Comparison of ENCODE assay signal across 1 cellular context in genomic region chr15:50098576-50098975, GRCh38.
TF ChIP-seq lines count a peak whose summit lies in the region.

No MANE protein-coding gene starts in this region.

TF ChIP-seq in IMR-90, 13 proteins besides CTCF, POLR2A, EP300 and RAD21:
- no peak for TF ChIP-seq MAZ (IDR thresholded peaks at IDR 0.05; ENCODE audit: borderline replicate concordance, low read depth, low read length)
- TF ChIP-seq RCOR1 (IDR thresholded peaks at IDR 0.05; ENCODE audit: insufficient replicate concordance, low read length), result no peak
TF ChIP-seq in IMR-90: peak in this region for 0.
